In genomic region chr2:231228223-231228622, GRCh38 we compare ENCODE assay signal across 8 cellular contexts. TPM values are rescaled to one million over a fixed set of nuclear protein-coding genes. Genes with fewer than 3 reads are reported as not detected.
A peak's percentile ranks its signal among the peaks of the same experiment; 100 is the strongest.
DNase-seq lines count a peak whose midpoint lies in the region; ATAC-seq and TF ChIP-seq lines count a peak whose summit lies in the region.

No MANE protein-coding gene starts in this region.

- H3K36me3 ChIP-seq in Panc1 (ENCODE audit: control insufficient read depth, insufficient read depth, low read length), result no peaks in the 10 kb centered on the region
- 0 out of 2 replicates have a peak, but pooled peaks cover 2% of the 10 kb centered on the region for H3K36me3 ChIP-seq in SJCRH30

- no peak for TF ChIP-seq CTCF in Panc1 (IDR thresholded peaks at IDR 0.05)

- H3K27me3 ChIP-seq in Panc1 (ENCODE audit: control insufficient read depth, insufficient read depth, low read length) (no peaks in the 10 kb centered on the region), SJCRH30 (no peaks in the 10 kb centered on the region)

- peaks cover 16 to 25% of the 10 kb centered on the region in 2 donors for H3K4me1 Mint-ChIP-seq in stimulated activated naive B cell treated with anti-CD40 and anti-IgM and Interleukin-4, amounts not matched to agents 10 μg/mL and 1 μg/mL and 100 μg/mL, for 72 hours

- no peaks in the 10 kb centered on the region for H3K9me3 Mint-ChIP-seq in stimulated activated naive B cell treated with anti-CD40 and anti-IgM and Interleukin-4, amounts not matched to agents 10 μg/mL and 1 μg/mL and 100 μg/mL, for 72 hours

- 0 out of 2 replicates have a peak, but pooled peaks cover 4% of the 10 kb centered on the region for H3K4me1 ChIP-seq in Panc1 (ENCODE audit: control insufficient read depth, insufficient read depth, low read length)
- peaks cover 3% of the 10 kb centered on the region for H3K4me1 ChIP-seq in SJCRH30

- peaks cover 3 to 11% of the 10 kb centered on the region in 2 donors for H3K36me3 Mint-ChIP-seq in stimulated activated naive B cell treated with anti-CD40 and anti-IgM and Interleukin-4, amounts not matched to agents 10 μg/mL and 1 μg/mL and 100 μg/mL, for 72 hours

- no peaks in the 10 kb centered on the region for H3K27me3 Mint-ChIP-seq in stimulated activated naive B cell treated with anti-CD40 and anti-IgM and Interleukin-4, amounts not matched to agents 10 μg/mL and 1 μg/mL and 100 μg/mL, for 72 hours

- peak overlapping the region; percentile 31 to 50 for H3K4me3 Mint-ChIP-seq in stimulated activated naive B cell treated with anti-CD40 and anti-IgM and Interleukin-4, amounts not matched to agents 10 μg/mL and 1 μg/mL and 100 μg/mL, for 72 hours

- H3K4me3 ChIP-seq in Panc1 (ENCODE audit: low read depth in 2 of 2, low read length in 2 of 2) (no peak overlapping the region), SJCRH30 (no peak overlapping the region)

- BruUV-seq in Panc1 (replicated peaks; lab: Mats Ljungman, UMichigan), result no TSS peak

- CTCF ChIA-PET in Panc1 (lab: Charles Lee), result interaction anchor here (1.6 kb wide), 1 partner anchor 175 kb away, joined by 7 read pairs; no protein-coding TSS in a partner anchor

- H3K27ac ChIP-seq in Panc1 (ENCODE audit: low read length) (no peak overlapping the region), SJCRH30 (no peak overlapping the region)

- H3K9me3 ChIP-seq in Panc1 (ENCODE audit: control insufficient read depth, insufficient read depth, low read depth, low read length), result no peaks in the 10 kb centered on the region
- H3K9me3 ChIP-seq in SJCRH30 (replicated peaks), result no peaks in the 10 kb centered on the region

- intact Hi-C loops in Panc1 (cut with micrococcal nuclease; ENCODE audit: unreplicated experiment), result loop anchor here (5.0 kb wide), 2 partner anchors 184 to 224 kb away; no protein-coding TSS in a partner anchor

- DNase-seq in GM19238 (ENCODE audit: insufficient read length, low spot score) (peak; percentile 70), Panc1 (ENCODE audit: low read depth, low spot score) (no peak), NCI-H1436 treated with DMSO at 0.1 percent for 48 hours (lab: John Stamatoyannopoulos, UW) (no peak), NCI-H82 treated with DMSO at 0.1 percent for 48 hours (lab: John Stamatoyannopoulos, UW; ENCODE audit: unreplicated experiment) (no peak), SJCRH30 (no peak)
- DNase-seq in stimulated activated naive B cell treated with anti-CD40 and anti-IgM and Interleukin-4, amounts not matched to agents 10 μg/mL and 1 μg/mL and 100 μg/mL, for 72 hours, result peak; percentile 77
- DNase-seq in activated CD4-positive, alpha-beta T cell treated with anti-CD3 and anti-CD28 coated beads for 4 hours, result no peak

- POLR2A ChIA-PET in Panc1 (lab: Charles Lee), result interaction anchor here (0.5 kb wide), 1 partner anchor 18 kb away, joined by 3 read pairs; no protein-coding TSS in a partner anchor

- in situ Hi-C loops in Panc1 (cut with HindIII; ENCODE audit: low pct_unique_long_range_greater_than_20kb, low sequenced_read_pairs), result no loop called here

- peak; percentile 71 for ATAC-seq in HG02970 (IDR thresholded peaks at IDR 0.05; ENCODE audit: low FRiP score, unreplicated experiment)
- ATAC-seq in Panc1, result 0 out of 2 replicates have a peak, but pooled peaks have one; percentile 11
- peak; percentile 89 to 94 for ATAC-seq in stimulated activated naive B cell treated with anti-CD40 and anti-IgM and Interleukin-4, amounts not matched to agents 10 μg/mL and 1 μg/mL and 100 μg/mL, for 72 hours (replicated peaks)

- peak overlapping the region; percentile 93 for H3K27ac Mint-ChIP-seq in stimulated activated naive B cell treated with anti-CD40 and anti-IgM and Interleukin-4, amounts not matched to agents 10 μg/mL and 1 μg/mL and 100 μg/mL, for 72 hours

RNA-seq across cellular contexts. Expression of gene ARMC9, which starts 29.8 kb away (rescaled TPM):
- 42.7 TPM for total RNA-seq in Panc1 (2021; ENCODE audit: unreplicated experiment)
- polyA plus RNA-seq in Panc1 (2012; ENCODE audit: insufficient read length), result 76.4 TPM
- total RNA-seq in SJCRH30 (2014; rRNA removed; shearing (Covaris generic)), result 16.3 and 19.9 TPM in 2 replicates

Comparison
In these comparisons a context has a peak if more than half of its experiments do, and no peak if none do; other contexts are left out.
1. DNase-seq: peak in GM19238 (single experiment) and stimulated activated naive B cell treated with anti-CD40 and anti-IgM and Interleukin-4, amounts not matched to agents 10 μg/mL and 1 μg/mL and 100 μg/mL, for 72 hours (single experiment); none in Panc1 (single experiment), NCI-H1436 treated with DMSO at 0.1 percent for 48 hours (single experiment), activated CD4-positive, alpha-beta T cell treated with anti-CD3 and anti-CD28 coated beads for 4 hours (0 of 2), NCI-H82 treated with DMSO at 0.1 percent for 48 hours (single experiment) and SJCRH30 (0 of 2).
2. ATAC-seq: peak in every context shown above with its lines; median percentile 92 in stimulated activated naive B cell treated with anti-CD40 and anti-IgM and Interleukin-4, amounts not matched to agents 10 μg/mL and 1 μg/mL and 100 μg/mL, for 72 hours; 71 in HG02970; 11 in Panc1.